In the genomic region with DNA sequence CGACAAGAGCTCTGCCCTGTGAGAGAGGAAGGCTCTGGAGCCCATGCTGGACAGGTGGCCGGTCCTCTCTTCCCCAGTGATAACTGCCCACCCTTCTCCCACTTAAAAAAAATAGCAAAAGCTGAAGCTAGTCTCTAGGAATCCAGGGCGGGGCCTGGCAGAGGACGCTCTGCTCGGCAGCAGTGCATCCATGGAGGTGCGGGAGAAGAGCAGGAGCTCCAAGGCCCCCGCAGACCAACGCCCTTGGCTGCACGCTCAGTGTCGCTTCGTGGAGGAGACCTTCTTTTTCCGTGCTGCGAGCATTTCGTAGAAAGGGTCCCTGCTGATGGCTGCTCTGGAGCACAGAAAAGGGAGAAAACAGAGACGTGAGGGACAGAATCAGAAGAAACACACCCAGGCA, we compare ENCODE assay signal across 10 cellular contexts.
"Had no signal": no experiment of that assay in that cellular context is flagged by ENCODE, and none has a peak within 500 bp of the region (broad histone marks: within the 10 kb centered on the region; RNA-seq: fewer than 3 reads in every experiment).

No MANE protein-coding gene starts in this region.

- H3K27me3 ChIP-seq: heart right ventricle, tibial artery had no signal

- H3K4me1 ChIP-seq: heart right ventricle, parathyroid adenoma had no signal

- H3K9me3 ChIP-seq: heart right ventricle, left ventricle myocardium inferior, tibial artery had no signal

- H3K27ac Mint-ChIP-seq: activated naive CD4-positive, alpha-beta T cell treated with anti-CD3 and anti-CD28 coated beads, Interleukin-2, amount 50 U/mL, for 24 hours had no signal

- H3K4me3 Mint-ChIP-seq: activated naive CD4-positive, alpha-beta T cell treated with anti-CD3 and anti-CD28 coated beads, Interleukin-2, amount 50 U/mL, for 24 hours had no signal

- H3K4me3 ChIP-seq: heart right ventricle, left ventricle myocardium inferior, tibial artery had no signal

- H3K4me1 Mint-ChIP-seq: activated naive CD4-positive, alpha-beta T cell treated with anti-CD3 and anti-CD28 coated beads, Interleukin-2, amount 50 U/mL, for 24 hours had no signal

- ATAC-seq: SK-N-SH treated with all-trans-retinoic acid at 6 μM for 48 hours had no signal

- DNase-seq: activated CD4-positive, alpha-beta T cell treated with anti-CD3 and anti-CD28 coated beads for 48 hours; heart right ventricle; left ventricle myocardium inferior; mesendoderm; retina; stimulated activated CD4-positive, alpha-beta T cell treated with anti-CD3 and anti-CD28 coated beads, Interleukin-4, amount 100 ng/mL, for 4 hours; tibial artery had no signal

- H3K27me3 Mint-ChIP-seq: activated naive CD4-positive, alpha-beta T cell treated with anti-CD3 and anti-CD28 coated beads, Interleukin-2, amount 50 U/mL, for 24 hours had no signal

- H3K9me3 Mint-ChIP-seq: activated naive CD4-positive, alpha-beta T cell treated with anti-CD3 and anti-CD28 coated beads, Interleukin-2, amount 50 U/mL, for 24 hours had no signal

- H3K27ac ChIP-seq: heart right ventricle, left ventricle myocardium inferior, parathyroid adenoma, tibial artery had no signal
